ENCODE assay signal across 2 cellular contexts in genomic region chr13:66518068-66518467, GRCh38.
TF ChIP-seq lines count a peak whose summit lies in the region.

No MANE protein-coding gene starts in this region.

TF ChIP-seq in HepG2, 621 proteins besides CTCF, POLR2A, EP300 and RAD21 (continued from another document):
- TF ChIP-seq REST (IDR thresholded peaks at IDR 0.05; ENCODE audit: borderline replicate concordance in 1 of 2, low read depth in 1 of 2, low read length in 2 of 2) (no peak), ZBTB46 (CRISPR knock-in tag; IDR thresholded peaks at IDR 0.05; ENCODE audit: borderline replicate concordance) (no peak), ZNF746 (CRISPR knock-in tag; IDR thresholded peaks at IDR 0.05) (no peak), MAFF (IDR thresholded peaks at IDR 0.05; ENCODE audit: low read depth, low read length) (peak; percentile 32; the same call in 1 of the 2 replicates), MAFK (conservative IDR thresholded peaks at IDR 0.05 in 1 of 2, IDR thresholded peaks at IDR 0.05 in 1 of 2; ENCODE audit: low read length in 2 of 2) (peak in 1 of 2 experiments; percentile 38; a peak in 3 of 4 replicates), THRA (CRISPR knock-in tag; IDR thresholded peaks at IDR 0.05; ENCODE audit: borderline replicate concordance) (no peak)

TF ChIP-seq in K562, 482 proteins besides CTCF, POLR2A, EP300 and RAD21 (continued from another document):
- no peak for TF ChIP-seq POU5F1 (IDR thresholded peaks at IDR 0.05; ENCODE audit: borderline replicate concordance, low read depth, low read length, partially characterized antibody)
- peak; percentile 33; the same call in 1 of the 2 replicates for TF ChIP-seq ZNF316 (IDR thresholded peaks at IDR 0.05)
TF ChIP-seq in K562: peak in this region for 1.
